Comparison of ENCODE assay signal across 8 cellular contexts in the genomic region with DNA sequence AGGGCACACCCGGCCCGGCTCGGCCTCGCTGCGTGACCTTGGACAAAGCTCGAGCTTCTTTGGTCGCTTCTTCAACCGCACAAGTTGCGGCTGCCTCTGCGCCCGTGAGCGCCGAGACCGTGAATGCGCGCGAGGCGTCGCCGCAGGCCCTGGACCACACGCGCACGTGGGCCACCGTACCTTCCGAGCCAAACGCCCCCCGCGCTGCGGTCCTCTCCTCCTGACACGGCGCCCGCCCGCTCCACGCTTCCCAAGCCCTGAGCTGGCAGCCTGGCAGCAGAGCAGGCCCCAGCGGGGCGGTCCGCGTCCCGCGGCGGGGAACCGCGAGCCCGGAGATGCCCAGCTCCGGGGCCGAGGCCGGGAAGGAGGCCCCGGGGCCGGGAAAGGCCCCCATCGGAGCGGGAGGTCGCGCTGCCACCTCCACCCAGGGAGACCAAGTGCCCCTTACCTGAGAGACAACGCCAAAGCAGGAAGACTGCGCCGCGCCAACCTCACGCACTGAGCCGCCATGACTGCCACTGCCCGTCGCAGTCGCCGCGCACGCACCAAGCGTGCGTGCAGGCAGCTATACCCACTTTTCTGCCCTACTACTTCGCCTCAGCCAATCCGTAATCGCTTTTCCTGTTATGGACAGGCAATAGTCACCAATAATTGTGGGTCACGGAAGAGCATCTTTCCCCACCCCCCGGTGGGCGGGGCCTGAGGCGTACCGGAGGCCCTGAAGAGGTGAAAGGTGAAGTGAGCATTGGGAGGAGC. TPM values are rescaled to one million over a fixed set of nuclear protein-coding genes. Genes with fewer than 3 reads are reported as not detected.
DNase-seq lines count a peak whose midpoint lies in the region; ATAC-seq, FAIRE-seq and TF ChIP-seq lines count a peak whose summit lies in the region.

A gene (minus strand): TSS at position 542 of the 756 bp plus-strand sequence. CDS start 32 bp downstream, at position 510.

- intact Hi-C loops in pancreas (cut with DNase I): no loop called here

- TF ChIP-seq CTCF in GM12872 (IDR thresholded peaks at IDR 0.05; ENCODE audit: insufficient read depth, low read depth, low read length): peak; percentile 6; the same call in 1 of the 3 replicates
- TF ChIP-seq CTCF in cardiac muscle cell (IDR thresholded peaks at IDR 0.05; ENCODE audit: low read depth, low read length): no peak
- TF ChIP-seq CTCF in pancreas (IDR thresholded peaks at IDR 0.05): no peak
- peak in 4 of 6 experiments; percentile 9 to 22 (median 14) for TF ChIP-seq CTCF in upper lobe of left lung (IDR thresholded peaks at IDR 0.05)

- peak; percentile 66 to 98 (median 94) for TF ChIP-seq POLR2A in upper lobe of left lung (IDR thresholded peaks at IDR 0.05)

- FAIRE-seq in pancreas (lab: Jason Lieb, UNC): peak; percentile 93

- peaks cover 12% of the 10 kb centered on the region for H3K36me3 ChIP-seq in cardiac muscle cell
- peaks cover 0 to 14% (median 3%) of the 10 kb centered on the region in 3 donors for H3K36me3 ChIP-seq in pancreas
- peaks cover 2 to 25% (median 14%) of the 10 kb centered on the region in 4 donors for H3K36me3 ChIP-seq in upper lobe of left lung

- peak; percentile 99 for DNase-seq in NCI-H1092 treated with DMSO at 0.1 percent for 48 hours (lab: John Stamatoyannopoulos, UW)
- DNase-seq in cardiac muscle cell (ENCODE audit: low read depth in 1 of 2, low spot score in 1 of 2): peak; percentile 99
- DNase-seq in pancreas: peak; percentile 69 to 100 (median 100)
- DNase-seq in upper lobe of left lung: peak; percentile 93 to 99

- ATAC-seq in HG02623 (IDR thresholded peaks at IDR 0.05; ENCODE audit: unreplicated experiment) (peak; percentile 90), SK-N-SH treated with all-trans-retinoic acid at 6 μM for 48 hours (peak; percentile 97), pancreas (peak; percentile 93 to 97 (median 94)), upper lobe of left lung (ENCODE audit: low FRiP score in 2 of 2) (peak; percentile 98 to 99)

- H3K27ac ChIP-seq in adipose tissue (ENCODE audit: low read depth, low read length) (peak within 1 kb of the TSS; percentile 68), cardiac muscle cell (peak within 1 kb of the TSS; percentile 75), pancreas (peak within 1 kb of the TSS; percentile 82 to 86 (median 83)), upper lobe of left lung (peak within 1 kb of the TSS; percentile 91 to 97 (median 92))

- peak in 1 of 4 donors; percentile 71 for TF ChIP-seq EP300 in upper lobe of left lung (IDR thresholded peaks at IDR 0.05)

- H3K4me1 ChIP-seq in cardiac muscle cell (ENCODE audit: low read depth): peaks cover 6% of the 10 kb centered on the region
- H3K4me1 ChIP-seq in pancreas: peaks cover 8 to 15% (median 13%) of the 10 kb centered on the region in 3 donors
- H3K4me1 ChIP-seq in upper lobe of left lung: peaks cover 18 to 34% (median 24%) of the 10 kb centered on the region in 4 donors

- H3K4me3 ChIP-seq in cardiac muscle cell (peak within 1 kb of the TSS; percentile 75), pancreas (peak within 1 kb of the TSS; percentile 87 to 96 (median 96)), upper lobe of left lung (peak within 1 kb of the TSS; percentile 73 to 100 (median 97))

- no peaks in the 10 kb centered on the region for H3K9me3 ChIP-seq in cardiac muscle cell (ENCODE audit: low read depth)
- no peaks in the 10 kb centered on the region for H3K9me3 ChIP-seq in pancreas
- H3K9me3 ChIP-seq in upper lobe of left lung: no peaks in the 10 kb centered on the region

- H3K27me3 ChIP-seq in cardiac muscle cell (no peaks in the 10 kb centered on the region), pancreas (no peaks in the 10 kb centered on the region), upper lobe of left lung (no peaks in the 10 kb centered on the region)

- 0% methylated on average over 70 to 75 of the region's 75 CpGs for WGBS in adipose tissue, 3 donors
- WGBS in pancreas, 2 donors: 0% methylated on average over 67 to 75 of the region's 75 CpGs
- WGBS in upper lobe of left lung, 2 donors: 0% methylated on average over 11 to 31 of the region's 75 CpGs

TF ChIP-seq in SK-N-SH treated with all-trans-retinoic acid at 6 μM for 48 hours, 23 proteins besides CTCF, POLR2A, EP300 and RAD21:
- TF ChIP-seq RARB (CRISPR knock-in tag; IDR thresholded peaks at IDR 0.05): no peak
- peak; percentile 100 for TF ChIP-seq ZNF8 (CRISPR knock-in tag; IDR thresholded peaks at IDR 0.05)
- no peak for TF ChIP-seq OSR1 (CRISPR knock-in tag; IDR thresholded peaks at IDR 0.05)

RNA-seq across cellular contexts. Expression of the gene that starts here (rescaled TPM):
- polyA plus RNA-seq in adipose tissue (10 to 100 TPM; 18.2 to 53.8 (median 21.6) TPM), cardiac muscle cell (57.8 and 58.8 TPM in 2 replicates), pancreas (10 to 100 TPM in 1 of 2 donors, 1 to 10 TPM in 1; 7.7 to 13.5 TPM)
- total RNA-seq in cardiac muscle cell (21.2 and 24.0 TPM in 2 replicates), pancreas (10 to 100 TPM in 5 of 6 donors, 1 to 10 TPM in 1; 9.5 to 15.6 (median 11.3) TPM), upper lobe of left lung (10 to 100 TPM in 5 of 6 donors, 1 to 10 TPM in 1; 9.4 to 29.0 (median 24.2) TPM)

Comparison
In these comparisons a context has a peak if more than half of its experiments do, and no peak if none do; other contexts are left out.
1. Peak in every context shown above with its lines: DNase-seq, ATAC-seq, H3K4me3 ChIP-seq and H3K27ac ChIP-seq.
2. CTCF ChIP-seq: peak in GM12872 (single experiment) and upper lobe of left lung (4 of 6); none in cardiac muscle cell (single experiment) and pancreas (0 of 4).